In genomic region chr19:46624958-46625661, GRCh38 we compare ENCODE assay signal across 8 cellular contexts. TPM values are rescaled to one million over a fixed set of nuclear protein-coding genes. Genes with fewer than 3 reads are reported as not detected.
DNase-seq lines count a peak whose midpoint lies in the region; ATAC-seq and TF ChIP-seq lines count a peak whose summit lies in the region.

TSS of gene PTGIR (minus strand) at chr19:46625089. CDS start at chr19:46624225, 864 bp downstream.

- TF ChIP-seq CTCF in WI38 (IDR thresholded peaks at IDR 0.05; ENCODE audit: low read depth, low read length) (no peak), left ventricle myocardium inferior (IDR thresholded peaks at IDR 0.05; ENCODE audit: borderline replicate concordance) (no peak), endodermal cell (conservative IDR thresholded peaks at IDR 0.05) (no peak)

- H3K4me3 ChIP-seq in WI38 (ENCODE audit: low read depth, low read length) (peak within 1 kb of the TSS; percentile 39; the same call in 1 of the 2 replicates), left ventricle myocardium inferior (peak within 1 kb of the TSS; percentile 55), endodermal cell (ENCODE audit: low read length) (no peak within 1 kb of the TSS)

- no peaks in the 10 kb centered on the region for H3K27me3 Mint-ChIP-seq in stimulated activated naive B cell treated with anti-CD40 and anti-IgM and Interleukin-4, amounts not matched to agents 10 μg/mL and 1 μg/mL and 100 μg/mL, for 72 hours
- H3K27me3 Mint-ChIP-seq in endodermal cell (ENCODE audit: insufficient read depth), result peaks cover 16% of the 10 kb centered on the region

- H3K4me1 ChIP-seq in left ventricle myocardium inferior (peaks cover 75% of the 10 kb centered on the region), endodermal cell (ENCODE audit: control insufficient read depth, insufficient read depth, low read length) (no peaks in the 10 kb centered on the region)

- H3K9ac ChIP-seq in endodermal cell (ENCODE audit: extremely low read depth, low read length, poor library complexity, severe bottlenecking), result no peak within 1 kb of the TSS

- 80 to 82% methylated on average over 9 to 13 of the region's 13 CpGs for WGBS in endodermal cell (ENCODE audit: insufficient coverage in 1 of 2, insufficient read length in 1 of 2), 2 experiments

- peak within 1 kb of the TSS; percentile 85 for H3K27ac ChIP-seq in left ventricle myocardium inferior (replicated peaks)
- no peak within 1 kb of the TSS for H3K27ac ChIP-seq in endodermal cell (ENCODE audit: low read depth, low read length)

- peak within 1 kb of the TSS; percentile 97 for H3K27ac Mint-ChIP-seq in stimulated activated naive B cell treated with anti-CD40 and anti-IgM and Interleukin-4, amounts not matched to agents 10 μg/mL and 1 μg/mL and 100 μg/mL, for 72 hours
- H3K27ac Mint-ChIP-seq in endodermal cell, result no peak within 1 kb of the TSS

- intact Hi-C loops in left ventricle myocardium inferior (cut with micrococcal nuclease), result no loop called here

- peak; percentile 54 to 62 for ATAC-seq in stimulated activated naive B cell treated with anti-CD40 and anti-IgM and Interleukin-4, amounts not matched to agents 10 μg/mL and 1 μg/mL and 100 μg/mL, for 72 hours (replicated peaks)
- no peak for ATAC-seq in GM21367 (IDR thresholded peaks at IDR 0.05; ENCODE audit: unreplicated experiment)

- peak; percentile 56 for DNase-seq in stimulated activated CD4-positive, alpha-beta T cell treated with anti-CD3 and anti-CD28 coated beads, Interleukin-1b, Interleukin-23, amount 100 ng/mL, for 48 hours
- no peak for DNase-seq in stimulated activated CD4-positive, alpha-beta T cell treated with anti-CD3 and anti-CD28 coated beads, Interleukin-2, amount 100 ng/mL, for 48 hours
- DNase-seq in left ventricle myocardium inferior, result peak; percentile 81
- no peak for DNase-seq in stimulated activated naive B cell treated with anti-CD40 and anti-IgM and Interleukin-4, amounts not matched to agents 10 μg/mL and 1 μg/mL and 100 μg/mL, for 72 hours
- no peak for DNase-seq in endodermal cell
- no peak for DNase-seq in NCI-H128 (lab: John Stamatoyannopoulos, UW; ENCODE audit: unreplicated experiment)

- peaks cover 47 to 51% of the 10 kb centered on the region in 2 donors for H3K36me3 Mint-ChIP-seq in stimulated activated naive B cell treated with anti-CD40 and anti-IgM and Interleukin-4, amounts not matched to agents 10 μg/mL and 1 μg/mL and 100 μg/mL, for 72 hours
- H3K36me3 Mint-ChIP-seq in endodermal cell (ENCODE audit: low read depth), result no peaks in the 10 kb centered on the region

- H3K4me1 Mint-ChIP-seq in stimulated activated naive B cell treated with anti-CD40 and anti-IgM and Interleukin-4, amounts not matched to agents 10 μg/mL and 1 μg/mL and 100 μg/mL, for 72 hours, result peaks cover 55 to 83% of the 10 kb centered on the region in 2 donors
- no peaks in the 10 kb centered on the region for H3K4me1 Mint-ChIP-seq in endodermal cell

- H3K27me3 ChIP-seq in left ventricle myocardium inferior (ENCODE audit: low read depth) (no peaks in the 10 kb centered on the region), endodermal cell (ENCODE audit: control insufficient read depth, insufficient read depth, low read length, poor library complexity, severe bottlenecking) (no peaks in the 10 kb centered on the region)

- H3K9me3 Mint-ChIP-seq in stimulated activated naive B cell treated with anti-CD40 and anti-IgM and Interleukin-4, amounts not matched to agents 10 μg/mL and 1 μg/mL and 100 μg/mL, for 72 hours, result peaks cover 0 to 2% of the 10 kb centered on the region in 2 donors
- no peaks in the 10 kb centered on the region for H3K9me3 Mint-ChIP-seq in endodermal cell

- peak within 1 kb of the TSS; percentile 91 to 98 for H3K4me3 Mint-ChIP-seq in stimulated activated naive B cell treated with anti-CD40 and anti-IgM and Interleukin-4, amounts not matched to agents 10 μg/mL and 1 μg/mL and 100 μg/mL, for 72 hours
- H3K4me3 Mint-ChIP-seq in endodermal cell, result no peak within 1 kb of the TSS

- H3K9me3 ChIP-seq in left ventricle myocardium inferior (replicated peaks) (no peaks in the 10 kb centered on the region), endodermal cell (ENCODE audit: control insufficient read depth, low read length) (no peaks in the 10 kb centered on the region)

- H3K36me3 ChIP-seq in left ventricle myocardium inferior (no peaks in the 10 kb centered on the region), endodermal cell (ENCODE audit: control insufficient read depth, insufficient read depth, low read length) (no peaks in the 10 kb centered on the region)

RNA-seq across cellular contexts. Expression of gene PTGIR, which starts in this region (rescaled TPM):
- total RNA-seq in left ventricle myocardium inferior, result 3.7 TPM
- total RNA-seq in endodermal cell, result not detected
- not detected for polyA plus RNA-seq in endodermal cell (2013, experiment 1 of 2)
- polyA plus RNA-seq in endodermal cell (2013, experiment 2 of 2), result not detected

Comparison
In these comparisons a context has a peak if more than half of its experiments do, and no peak if none do; other contexts are left out.
1. DNase-seq: peak in stimulated activated CD4-positive, alpha-beta T cell treated with anti-CD3 and anti-CD28 coated beads, Interleukin-1b, Interleukin-23, amount 100 ng/mL, for 48 hours (single experiment) and left ventricle myocardium inferior (single experiment); none in stimulated activated CD4-positive, alpha-beta T cell treated with anti-CD3 and anti-CD28 coated beads, Interleukin-2, amount 100 ng/mL, for 48 hours (0 of 2), stimulated activated naive B cell treated with anti-CD40 and anti-IgM and Interleukin-4, amounts not matched to agents 10 μg/mL and 1 μg/mL and 100 μg/mL, for 72 hours (single experiment), endodermal cell (single experiment) and NCI-H128 (single experiment).